In the genomic region with DNA sequence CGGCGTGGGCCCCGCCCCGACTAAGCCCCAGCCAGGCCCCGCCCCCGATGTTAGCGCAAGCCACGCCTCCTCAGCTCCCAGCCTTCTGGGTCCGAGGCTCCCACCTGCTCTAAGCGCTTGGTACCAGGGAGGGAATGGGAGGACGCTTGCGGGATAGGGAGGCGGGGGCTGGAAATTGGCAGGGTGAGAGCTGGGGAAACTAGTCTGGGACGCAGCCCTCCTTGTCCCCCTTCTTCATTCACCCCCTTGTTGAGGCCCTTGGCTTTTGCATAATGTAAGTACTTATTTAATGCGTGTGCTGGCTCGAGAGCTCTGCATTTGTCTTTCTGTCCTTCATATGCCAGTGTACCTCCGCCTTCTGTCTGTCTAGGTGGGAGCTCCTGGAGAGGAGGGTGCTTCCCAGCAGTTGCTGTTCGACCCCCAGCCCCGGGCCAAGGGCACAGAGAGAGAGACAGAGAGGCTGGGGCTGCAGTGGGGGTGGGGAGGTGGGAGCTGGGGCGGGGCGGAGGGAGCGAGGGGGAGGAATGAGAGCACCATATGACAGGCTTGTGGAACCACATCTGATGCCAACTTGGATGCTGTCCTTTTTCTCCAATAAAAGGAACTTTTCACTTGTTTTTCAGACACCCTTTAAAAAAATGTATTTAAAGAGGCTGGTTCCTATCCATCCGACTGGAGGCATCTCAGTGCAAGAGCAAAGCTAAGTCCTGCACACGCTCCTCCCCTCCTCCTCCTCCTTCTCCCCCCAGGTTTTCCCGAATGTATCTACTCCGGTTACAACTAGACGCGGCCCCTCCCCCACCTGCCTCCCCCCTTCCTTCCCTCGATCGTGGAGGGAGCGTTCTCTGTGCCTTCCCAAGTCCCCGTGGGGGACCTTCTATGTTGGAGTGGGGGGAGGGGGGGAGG, we compare ENCODE assay signal across 8 cellular contexts. TPM values are rescaled to one million over a fixed set of nuclear protein-coding genes. Genes with fewer than 3 reads are reported as not detected.
DNase-seq lines count a peak whose midpoint lies in the region; ATAC-seq and TF ChIP-seq lines count a peak whose summit lies in the region.

No MANE protein-coding gene starts in this region.

- peak overlapping the region; percentile 95 for H3K4me2 ChIP-seq in neuronal stem cell (ENCODE audit: insufficient read depth, low read length, poor library complexity, severe bottlenecking)

- H3K4me3 ChIP-seq in CD4-positive, CD25-positive, alpha-beta regulatory T cell (ENCODE audit: low read depth, low read length) = peak overlapping the region; percentile 78
- H3K4me3 ChIP-seq in SJSA1 (peak overlapping the region; percentile 39), gastroesophageal sphincter (peak overlapping the region; percentile 56 to 92), neuronal stem cell (ENCODE audit: low read length in 2 of 2) (peak overlapping the region; percentile 48 to 86), subcutaneous abdominal adipose tissue (ENCODE audit: low read depth in 1 of 5, low read length in 5 of 5) (peak overlapping the region; percentile 62 to 80 (median 67))

- H3K9me3 ChIP-seq in CD4-positive, CD25-positive, alpha-beta regulatory T cell (ENCODE audit: control insufficient read depth in 2 of 2, low read length in 2 of 2) = no peaks in the 10 kb centered on the region
- H3K9me3 ChIP-seq in SJSA1 (replicated peaks) = no peaks in the 10 kb centered on the region
- H3K9me3 ChIP-seq in gastroesophageal sphincter = no peaks in the 10 kb centered on the region
- no peaks in the 10 kb centered on the region for H3K9me3 ChIP-seq in neuronal stem cell (replicated peaks in 1 of 2; ENCODE audit: control insufficient read depth in 2 of 2, insufficient read depth in 1 of 2, low read depth in 1 of 2, low read length in 2 of 2)
- H3K9me3 ChIP-seq in subcutaneous abdominal adipose tissue (ENCODE audit: control insufficient read depth in 5 of 5, low read length in 5 of 5) = no peaks in the 10 kb centered on the region

- no peak overlapping the region for H4K8ac ChIP-seq in neuronal stem cell (ENCODE audit: low read depth, low read length)

- H2AK5ac ChIP-seq in neuronal stem cell (ENCODE audit: low read depth, low read length) = peak overlapping the region; percentile 91

- no peak overlapping the region for H3K27ac ChIP-seq in CD4-positive, CD25-positive, alpha-beta regulatory T cell (ENCODE audit: insufficient read depth, low read length, poor library complexity, severe bottlenecking)
- H3K27ac ChIP-seq in SJSA1 (no peak overlapping the region), gastroesophageal sphincter (peak overlapping the region; percentile 79 to 94 (median 85)), neuronal stem cell (replicated peaks; ENCODE audit: low read length) (peak overlapping the region; percentile 72), subcutaneous abdominal adipose tissue (ENCODE audit: low read depth, low read length) (peak overlapping the region; percentile 30)

- peak overlapping the region; percentile 25 for H3K14ac ChIP-seq in neuronal stem cell (ENCODE audit: low read length)

- H3K27ac Mint-ChIP-seq in CD4-positive, CD25-positive, alpha-beta regulatory T cell = peak overlapping the region in 1 of 3 donors; percentile 11

- peak; percentile 49 to 63 (median 59) for DNase-seq in CD4-positive, CD25-positive, alpha-beta regulatory T cell
- DNase-seq in LHCN-M2 (ENCODE audit: low read depth) (peak; percentile 57), SJSA1 (ENCODE audit: low read depth in 1 of 2, low spot score in 2 of 2) (peak; percentile 71 to 76), neuronal stem cell (ENCODE audit: low spot score) (peak; percentile 84)
- DNase-seq in activated naive CD4-positive, alpha-beta T cell (lab: John Stamatoyannopoulos, UW) = peak; percentile 20 to 74 (median 54)

- WGBS in gastroesophageal sphincter (ENCODE audit: low coverage in 1 of 2), 2 donors = 0 to 2% methylated on average over 10 to 12 of the region's 32 CpGs
- WGBS in neuronal stem cell (ENCODE audit: extremely low coverage in 2 of 2, insufficient read length in 2 of 2, insufficient replicate concordance in 1 of 2), 2 donors = no CpG with 5 or more reads among the region's 32 CpGs

- H3K27me3 Mint-ChIP-seq in CD4-positive, CD25-positive, alpha-beta regulatory T cell = peaks cover 19% of the 10 kb centered on the region

- H3K79me1 ChIP-seq in neuronal stem cell (ENCODE audit: low read depth, low read length) = no peaks in the 10 kb centered on the region

- H2AFZ ChIP-seq in neuronal stem cell (ENCODE audit: low read length) = peak overlapping the region; percentile 93

- peaks cover 0 to 3% (median 0%) of the 10 kb centered on the region in 7 donors for H3K9me3 Mint-ChIP-seq in CD4-positive, CD25-positive, alpha-beta regulatory T cell

- no peak overlapping the region for H2BK120ac ChIP-seq in neuronal stem cell (ENCODE audit: low read depth, low read length)

- H4K91ac ChIP-seq in neuronal stem cell (ENCODE audit: low read depth, low read length, poor library complexity) = no peak overlapping the region

- no peak overlapping the region for H3K4ac ChIP-seq in neuronal stem cell (ENCODE audit: low read length)

- peak overlapping the region; percentile 49 for H3K23ac ChIP-seq in neuronal stem cell (ENCODE audit: low read depth, low read length, poor library complexity)

- TF ChIP-seq POLR2A in gastroesophageal sphincter (IDR thresholded peaks at IDR 0.05) = no peak

- no peaks in the 10 kb centered on the region for H3K36me3 Mint-ChIP-seq in CD4-positive, CD25-positive, alpha-beta regulatory T cell

- H3K4me3 Mint-ChIP-seq in CD4-positive, CD25-positive, alpha-beta regulatory T cell = peak overlapping the region; percentile 43 to 95 (median 90)

- no peaks in the 10 kb centered on the region for H3K27me3 ChIP-seq in CD4-positive, CD25-positive, alpha-beta regulatory T cell (ENCODE audit: control insufficient read depth, insufficient read depth, low read length)
- H3K27me3 ChIP-seq in SJSA1 (replicated peaks) (no peaks in the 10 kb centered on the region), gastroesophageal sphincter (no peaks in the 10 kb centered on the region), neuronal stem cell (ENCODE audit: control insufficient read depth in 3 of 3, insufficient read depth in 3 of 3, low read depth in 1 of 3, low read length in 3 of 3) (peaks cover 0 to 6% (median 0%) of the 10 kb centered on the region in 3 experiments), subcutaneous abdominal adipose tissue (ENCODE audit: control insufficient read depth in 5 of 5, insufficient read depth in 4 of 5, low read length in 5 of 5) (peaks cover 0 to 8% (median 0%) of the 10 kb centered on the region in 5 donors)

- no peak for TF ChIP-seq EP300 in gastroesophageal sphincter (IDR thresholded peaks at IDR 0.05)

- H3K18ac ChIP-seq in neuronal stem cell (ENCODE audit: low read length) = peak overlapping the region; percentile 88

- H3K4me1 ChIP-seq in CD4-positive, CD25-positive, alpha-beta regulatory T cell (ENCODE audit: control insufficient read depth, insufficient read depth, low read length, poor library complexity, severe bottlenecking) = peaks cover 16% of the 10 kb centered on the region
- H3K4me1 ChIP-seq in SJSA1 (replicated peaks) (peaks cover 50% of the 10 kb centered on the region), gastroesophageal sphincter (peaks cover 0 to 54% (median 12%) of the 10 kb centered on the region in 3 donors), neuronal stem cell (ENCODE audit: control insufficient read depth in 2 of 2, insufficient read depth in 1 of 2, low read depth in 1 of 2, low read length in 2 of 2) (peaks cover 6 to 21% of the 10 kb centered on the region in 2 donors), subcutaneous abdominal adipose tissue (ENCODE audit: control insufficient read depth in 5 of 5, insufficient read depth in 5 of 5, low read length in 5 of 5) (peaks cover 3 to 30% (median 26%) of the 10 kb centered on the region in 5 donors)

- no peak overlapping the region for H2BK5ac ChIP-seq in neuronal stem cell (ENCODE audit: low read length)

- H3K9ac ChIP-seq in neuronal stem cell (ENCODE audit: low read depth, low read length, poor library complexity) = peak overlapping the region; percentile 71
- H3K9ac ChIP-seq in subcutaneous abdominal adipose tissue (ENCODE audit: low read length in 5 of 5) = peak overlapping the region in 2 of 5 donors; percentile 10 to 64

- peak overlapping the region; percentile 98 for H2BK15ac ChIP-seq in neuronal stem cell (ENCODE audit: low read length)

- peaks cover 7 to 32% (median 11%) of the 10 kb centered on the region in 4 donors for H3K4me1 Mint-ChIP-seq in CD4-positive, CD25-positive, alpha-beta regulatory T cell

- no peaks in the 10 kb centered on the region for H3K36me3 ChIP-seq in CD4-positive, CD25-positive, alpha-beta regulatory T cell (ENCODE audit: control insufficient read depth, insufficient read depth, low read length)
- H3K36me3 ChIP-seq in SJSA1 (no peaks in the 10 kb centered on the region), gastroesophageal sphincter (no peaks in the 10 kb centered on the region), neuronal stem cell (replicated peaks in 1 of 2; ENCODE audit: control insufficient read depth in 2 of 2, insufficient read depth in 2 of 2, low read length in 2 of 2) (no peaks in the 10 kb centered on the region), subcutaneous abdominal adipose tissue (ENCODE audit: control insufficient read depth in 5 of 5, insufficient read depth in 5 of 5, low read length in 5 of 5) (no peaks in the 10 kb centered on the region)

- peak; percentile 72 to 80 for ATAC-seq in CD4-positive, CD25-positive, alpha-beta regulatory T cell (ENCODE audit: low read depth in 2 of 2)
- ATAC-seq in GM21381 (IDR thresholded peaks at IDR 0.05; ENCODE audit: unreplicated experiment) = peak; percentile 61
- peak; percentile 80 for ATAC-seq in gastroesophageal sphincter

- TF ChIP-seq CTCF in gastroesophageal sphincter (IDR thresholded peaks at IDR 0.05) = no peak

- H2BK12ac ChIP-seq in neuronal stem cell (ENCODE audit: low read length) = peak overlapping the region; percentile 7

RNA-seq across cellular contexts. Expression of gene MAP1LC3B2, which starts 25.6 kb away (rescaled TPM):
- 2.2 TPM for total RNA-seq in CD4-positive, CD25-positive, alpha-beta regulatory T cell
- polyA plus RNA-seq in CD4-positive, CD25-positive, alpha-beta regulatory T cell = 10 to 100 TPM in 2 of 4 donors, 1 to 10 TPM in 2; 6.7 to 14.2 (median 10.2) TPM
- total RNA-seq in LHCN-M2 (2014; rRNA removed) = 0.52 TPM in 1 of 2 replicates, not detected in the other
- 3.5 TPM for polyA plus RNA-seq in LHCN-M2 (2012)
- total RNA-seq in SJSA1 (2014; rRNA removed; shearing (Covaris generic)) = 0.37 TPM in 1 of 2 replicates, not detected in the other
- total RNA-seq in gastroesophageal sphincter = 1 to 10 TPM in 3 of 4 donors, not detected in 1; 1.1 to 1.8 (median 1.8) TPM
- 1.5 TPM for polyA plus RNA-seq in neuronal stem cell (2013, experiment 1 of 2)
- polyA plus RNA-seq in neuronal stem cell (2013, experiment 2 of 2) = 1.5 TPM

Comparison
In these comparisons a context has a peak if more than half of its experiments do, and no peak if none do; other contexts are left out.
1. H3K27ac ChIP-seq: peak in gastroesophageal sphincter (4 of 4), neuronal stem cell (single experiment) and subcutaneous abdominal adipose tissue (single experiment); none in CD4-positive, CD25-positive, alpha-beta regulatory T cell (single experiment) and SJSA1 (single experiment).
2. Peak in every context shown above with its lines, with median percentiles within 50 percentile points of each other: ATAC-seq, DNase-seq and H3K4me3 ChIP-seq.